1 cellular context compared by ENCODE assay signal in the genomic region with DNA sequence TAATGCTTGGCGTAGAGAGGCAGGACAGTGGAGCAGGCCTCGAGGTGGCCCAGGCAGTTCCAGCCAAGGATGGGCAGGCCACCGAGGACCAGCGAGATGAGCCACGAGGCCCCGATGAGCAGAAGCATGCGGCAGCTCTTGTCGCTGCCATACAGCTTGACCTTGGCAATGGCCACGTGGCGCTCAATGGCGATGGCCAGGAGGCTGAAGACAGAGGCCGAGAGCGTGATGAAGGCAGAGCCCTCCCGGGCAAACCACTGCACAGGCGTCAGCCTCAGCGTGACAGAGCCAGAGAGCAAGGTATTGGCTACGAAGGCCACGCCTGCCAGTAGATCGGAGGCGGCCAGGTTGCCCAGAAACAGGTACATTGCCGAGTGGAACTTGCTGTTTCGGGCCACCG.
TF ChIP-seq lines count a peak whose summit lies in the region.

No MANE protein-coding gene starts in this region.

TF ChIP-seq in GM12878, 131 proteins besides CTCF, POLR2A, EP300 and RAD21:
- TF ChIP-seq ETV6 (conservative IDR thresholded peaks at IDR 0.05 in 1 of 2, IDR thresholded peaks at IDR 0.05 in 1 of 2; ENCODE audit: borderline replicate concordance in 1 of 2, low read depth in 1 of 2) (no peak), CBX5 (IDR thresholded peaks at IDR 0.05; ENCODE audit: low read depth) (no peak), SMAD5 (IDR thresholded peaks at IDR 0.05; ENCODE audit: low read depth) (no peak), EZH2 (IDR thresholded peaks at IDR 0.05; ENCODE audit: borderline replicate concordance, control insufficient read depth, low read depth, low read length) (no peak), EGR1 (IDR thresholded peaks at IDR 0.05; ENCODE audit: borderline replicate concordance in 1 of 2, low read depth in 2 of 2, low read length in 2 of 2) (no peak)
- TF ChIP-seq, protein P1, sequence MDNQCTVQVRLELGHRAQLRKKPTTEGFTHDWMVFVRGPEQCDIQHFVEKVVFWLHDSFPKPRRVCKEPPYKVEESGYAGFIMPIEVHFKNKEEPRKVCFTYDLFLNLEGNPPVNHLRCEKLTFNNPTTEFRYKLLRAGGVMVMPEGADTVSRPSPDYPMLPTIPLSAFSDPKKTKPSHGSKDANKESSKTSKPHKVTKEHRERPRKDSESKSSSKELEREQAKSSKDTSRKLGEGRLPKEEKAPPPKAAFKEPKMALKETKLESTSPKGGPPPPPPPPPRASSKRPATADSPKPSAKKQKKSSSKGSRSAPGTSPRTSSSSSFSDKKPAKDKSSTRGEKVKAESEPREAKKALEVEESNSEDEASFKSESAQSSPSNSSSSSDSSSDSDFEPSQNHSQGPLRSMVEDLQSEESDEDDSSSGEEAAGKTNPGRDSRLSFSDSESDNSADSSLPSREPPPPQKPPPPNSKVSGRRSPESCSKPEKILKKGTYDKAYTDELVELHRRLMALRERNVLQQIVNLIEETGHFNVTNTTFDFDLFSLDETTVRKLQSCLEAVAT (IDR thresholded peaks at IDR 0.05) = 0 out of 2 replicates have a peak, but pooled peaks have one; percentile 53
TF ChIP-seq in GM12878: peak in this region for 1.
